In genomic region chr19:51478381-51479285, GRCh38 we compare ENCODE assay signal across 21 cellular contexts. TPM values are rescaled to one million over a fixed set of nuclear protein-coding genes. Genes with fewer than 3 reads are reported as not detected.
DNase-seq lines count a peak whose midpoint lies in the region; ATAC-seq lines count a peak whose summit lies in the region.
"Had no signal": no experiment of that assay in that cellular context is flagged by ENCODE, and none has a peak within 500 bp of the region (broad histone marks: within the 10 kb centered on the region; RNA-seq: fewer than 3 reads in every experiment).

TSS of gene CEACAM18 (plus strand) at chr19:51478539.

- H3K36me3 ChIP-seq in neuronal stem cell (replicated peaks in 1 of 2; ENCODE audit: control insufficient read depth in 2 of 2, insufficient read depth in 2 of 2, low read length in 2 of 2): no peaks in the 10 kb centered on the region
- H3K36me3 ChIP-seq: BE2C, MG63 had no signal

- ATAC-seq in activated T-cell treated with anti-CD3 and anti-CD28 coated beads, Interleukin-2, amount 50 U/mL, for 72 hours (replicated peaks in 1 of 2): peak in 1 of 2 donors; percentile 2
- ATAC-seq: Right ventricle myocardium inferior had no signal

- no peaks in the 10 kb centered on the region for H3K4me1 ChIP-seq in neuronal stem cell (ENCODE audit: control insufficient read depth in 2 of 2, insufficient read depth in 1 of 2, low read depth in 1 of 2, low read length in 2 of 2)
- H3K4me1 ChIP-seq: BE2C had no signal

- no CpG with 5 or more reads among the region's 18 CpGs for WGBS in neuronal stem cell (ENCODE audit: extremely low coverage in 2 of 2, insufficient read length in 2 of 2, insufficient replicate concordance in 1 of 2), 2 donors

- H2BK120ac ChIP-seq in neuronal stem cell (ENCODE audit: low read depth, low read length): no peak within 1 kb of the TSS

- H3K4ac ChIP-seq in neuronal stem cell (ENCODE audit: low read length): no peak within 1 kb of the TSS

- no peak within 1 kb of the TSS for H3K4me3 ChIP-seq in neuronal stem cell (ENCODE audit: low read length in 2 of 2)
- H3K4me3 ChIP-seq: MG63 had no signal

- H3K27me3 ChIP-seq in neuronal stem cell (ENCODE audit: control insufficient read depth in 3 of 3, insufficient read depth in 3 of 3, low read depth in 1 of 3, low read length in 3 of 3): peaks cover 0 to 1% (median 0%) of the 10 kb centered on the region in 3 experiments
- H3K27me3 ChIP-seq: BE2C had no signal

- H4K8ac ChIP-seq in neuronal stem cell (ENCODE audit: low read depth, low read length): no peak within 1 kb of the TSS

- no peak within 1 kb of the TSS for H4K91ac ChIP-seq in neuronal stem cell (ENCODE audit: low read depth, low read length, poor library complexity)

- H3K27ac ChIP-seq in neuronal stem cell (replicated peaks; ENCODE audit: low read length): no peak within 1 kb of the TSS

- H2BK5ac ChIP-seq in neuronal stem cell (ENCODE audit: low read length): no peak within 1 kb of the TSS

- intact Hi-C loops in activated T-helper 2 cell treated with anti-CD3 and anti-CD28 coated beads, Interferon-gamma antibody, Interleukin-2, Interleukin-4, amounts not matched to agents 10 μg/mL and 5 μg/mL and 100 μg/mL, durations not matched to agents 14 hours and 24 hours and 36 hours (cut with micrococcal nuclease): no loop called here

- DNase-seq in activated T-cell treated with anti-CD3 and anti-CD28 coated beads, Interleukin-2, amount 50 U/mL, for 72 hours: no peak
- no peak for DNase-seq in activated T-cell treated with anti-CD3 and anti-CD28 coated beads, Interleukin-2, amount 50 U/mL, for 1 hour
- DNase-seq in HT-29 (ENCODE audit: low spot score): peak; percentile 43
- DNase-seq in activated T-helper 2 cell treated with anti-CD3 and anti-CD28 coated beads, Interferon-gamma antibody, Interleukin-2, Interleukin-4, amounts not matched to agents 10 μg/mL and 5 μg/mL and 100 μg/mL, durations not matched to agents 14 hours and 24 hours and 36 hours (ENCODE audit: low spot score): no peak
- DNase-seq in neuronal stem cell (ENCODE audit: low spot score): no peak
- DNase-seq in stimulated activated CD4-positive, alpha-beta T cell treated with anti-CD3 and anti-CD28 coated beads, Interleukin-2, amount 100 ng/mL, for 24 hours: no peak
- DNase-seq in NCI-H2196 treated with DMSO at 0.1 percent for 48 hours (lab: John Stamatoyannopoulos, UW; ENCODE audit: unreplicated experiment): no peak
- DNase-seq: BE2C, DMS79, Kasumi-1, MG63, NCI-H1417, NCI-H1694 treated with DMSO at 0.1 percent for 48 hours, NCI-H2081 treated with DMSO at 0.1 percent for 48 hours, NCI-H2171 treated with DMSO at 0.1 percent for 48 hours, NCI-H446, NCI-H526 treated with DMSO at 0.1 percent for 48 hours, OCI-M1 had no signal

- no peaks in the 10 kb centered on the region for H3K36me3 Mint-ChIP-seq in activated T-cell treated with anti-CD3 and anti-CD28 coated beads, Interleukin-2, amount 50 U/mL, for 72 hours (ENCODE audit: insufficient read depth in 2 of 2)
- no peaks in the 10 kb centered on the region for H3K36me3 Mint-ChIP-seq in activated T-helper 2 cell treated with anti-CD3 and anti-CD28 coated beads, Interferon-gamma antibody, Interleukin-2, Interleukin-4, amounts not matched to agents 10 μg/mL and 5 μg/mL and 100 μg/mL, durations not matched to agents 14 hours and 24 hours and 36 hours (ENCODE audit: low read depth)

- no peak within 1 kb of the TSS for H2BK12ac ChIP-seq in neuronal stem cell (ENCODE audit: low read length)

- peaks cover 3% of the 10 kb centered on the region for H3K79me1 ChIP-seq in neuronal stem cell (ENCODE audit: low read depth, low read length)

- H3K9me3 Mint-ChIP-seq in activated T-cell treated with anti-CD3 and anti-CD28 coated beads, Interleukin-2, amount 50 U/mL, for 72 hours: peaks cover 0 to 2% of the 10 kb centered on the region in 2 donors
- no peaks in the 10 kb centered on the region for H3K9me3 Mint-ChIP-seq in activated T-helper 2 cell treated with anti-CD3 and anti-CD28 coated beads, Interferon-gamma antibody, Interleukin-2, Interleukin-4, amounts not matched to agents 10 μg/mL and 5 μg/mL and 100 μg/mL, durations not matched to agents 14 hours and 24 hours and 36 hours

- H3K9me3 ChIP-seq in neuronal stem cell (replicated peaks in 1 of 2; ENCODE audit: control insufficient read depth in 2 of 2, insufficient read depth in 1 of 2, low read depth in 1 of 2, low read length in 2 of 2): peaks cover 0 to 7% of the 10 kb centered on the region in 2 donors
- H3K9me3 ChIP-seq: BE2C, MG63 had no signal

- H3K9ac ChIP-seq in neuronal stem cell (ENCODE audit: low read depth, low read length, poor library complexity): no peak within 1 kb of the TSS

- peaks cover 36% of the 10 kb centered on the region for H3K27me3 Mint-ChIP-seq in activated T-cell treated with anti-CD3 and anti-CD28 coated beads, Interleukin-2, amount 50 U/mL, for 72 hours (ENCODE audit: low read depth)
- no peaks in the 10 kb centered on the region for H3K27me3 Mint-ChIP-seq in activated T-helper 2 cell treated with anti-CD3 and anti-CD28 coated beads, Interferon-gamma antibody, Interleukin-2, Interleukin-4, amounts not matched to agents 10 μg/mL and 5 μg/mL and 100 μg/mL, durations not matched to agents 14 hours and 24 hours and 36 hours (ENCODE audit: low read depth)

- H2BK15ac ChIP-seq in neuronal stem cell (ENCODE audit: low read length): no peak within 1 kb of the TSS

- peak within 1 kb of the TSS; percentile 3 for H3K14ac ChIP-seq in neuronal stem cell (ENCODE audit: low read length)

- peak within 1 kb of the TSS; percentile 5 to 25 for H3K4me3 Mint-ChIP-seq in activated T-cell treated with anti-CD3 and anti-CD28 coated beads, Interleukin-2, amount 50 U/mL, for 72 hours
- H3K4me3 Mint-ChIP-seq in activated T-helper 2 cell treated with anti-CD3 and anti-CD28 coated beads, Interferon-gamma antibody, Interleukin-2, Interleukin-4, amounts not matched to agents 10 μg/mL and 5 μg/mL and 100 μg/mL, durations not matched to agents 14 hours and 24 hours and 36 hours (ENCODE audit: low read depth): no peak within 1 kb of the TSS

- H2AK5ac ChIP-seq in neuronal stem cell (ENCODE audit: low read depth, low read length): no peak within 1 kb of the TSS

- no peak within 1 kb of the TSS for H3K27ac Mint-ChIP-seq in activated T-cell treated with anti-CD3 and anti-CD28 coated beads, Interleukin-2, amount 50 U/mL, for 72 hours
- H3K27ac Mint-ChIP-seq in activated T-helper 2 cell treated with anti-CD3 and anti-CD28 coated beads, Interferon-gamma antibody, Interleukin-2, Interleukin-4, amounts not matched to agents 10 μg/mL and 5 μg/mL and 100 μg/mL, durations not matched to agents 14 hours and 24 hours and 36 hours: peak within 1 kb of the TSS; percentile 17

- peaks cover 34% of the 10 kb centered on the region for H3K4me1 Mint-ChIP-seq in activated T-cell treated with anti-CD3 and anti-CD28 coated beads, Interleukin-2, amount 50 U/mL, for 72 hours (ENCODE audit: low read depth)
- H3K4me1 Mint-ChIP-seq in activated T-helper 2 cell treated with anti-CD3 and anti-CD28 coated beads, Interferon-gamma antibody, Interleukin-2, Interleukin-4, amounts not matched to agents 10 μg/mL and 5 μg/mL and 100 μg/mL, durations not matched to agents 14 hours and 24 hours and 36 hours (ENCODE audit: low read depth): peaks cover 30% of the 10 kb centered on the region

- H2AFZ ChIP-seq in neuronal stem cell (ENCODE audit: low read length): no peak within 1 kb of the TSS

- no peak within 1 kb of the TSS for H3K18ac ChIP-seq in neuronal stem cell (ENCODE audit: low read length)

- H3K23ac ChIP-seq in neuronal stem cell (ENCODE audit: low read depth, low read length, poor library complexity): peak within 1 kb of the TSS; percentile 35

- no peak within 1 kb of the TSS for H3K4me2 ChIP-seq in neuronal stem cell (ENCODE audit: insufficient read depth, low read length, poor library complexity, severe bottlenecking)

RNA-seq across cellular contexts. Expression of gene CEACAM18, which starts in this region (rescaled TPM):
- not detected for total RNA-seq in activated T-cell treated with anti-CD3 and anti-CD28 coated beads, Interleukin-2, amount 50 U/mL, for 72 hours
- total RNA-seq in HT-29 (2014; rRNA removed; shearing (Covaris generic)): not detected in 2 replicates
- total RNA-seq in activated T-helper 2 cell treated with anti-CD3 and anti-CD28 coated beads, Interferon-gamma antibody, Interleukin-2, Interleukin-4, amounts not matched to agents 10 μg/mL and 5 μg/mL and 100 μg/mL, durations not matched to agents 14 hours and 24 hours and 36 hours: not detected in 2 replicates
- polyA plus RNA-seq in neuronal stem cell (2013, experiment 1 of 2): not detected
- not detected for polyA plus RNA-seq in neuronal stem cell (2013, experiment 2 of 2)
- total RNA-seq: A673, H4, Right ventricle myocardium inferior had no signal

Comparison
In these comparisons a context has a peak if more than half of its experiments do, and no peak if none do; other contexts are left out.
1. Peak in DNase-seq in HT-29; RNA of the gene not detected or under 1 TPM.